Comparison of ENCODE assay signal across 26 cellular contexts in the genomic region with DNA sequence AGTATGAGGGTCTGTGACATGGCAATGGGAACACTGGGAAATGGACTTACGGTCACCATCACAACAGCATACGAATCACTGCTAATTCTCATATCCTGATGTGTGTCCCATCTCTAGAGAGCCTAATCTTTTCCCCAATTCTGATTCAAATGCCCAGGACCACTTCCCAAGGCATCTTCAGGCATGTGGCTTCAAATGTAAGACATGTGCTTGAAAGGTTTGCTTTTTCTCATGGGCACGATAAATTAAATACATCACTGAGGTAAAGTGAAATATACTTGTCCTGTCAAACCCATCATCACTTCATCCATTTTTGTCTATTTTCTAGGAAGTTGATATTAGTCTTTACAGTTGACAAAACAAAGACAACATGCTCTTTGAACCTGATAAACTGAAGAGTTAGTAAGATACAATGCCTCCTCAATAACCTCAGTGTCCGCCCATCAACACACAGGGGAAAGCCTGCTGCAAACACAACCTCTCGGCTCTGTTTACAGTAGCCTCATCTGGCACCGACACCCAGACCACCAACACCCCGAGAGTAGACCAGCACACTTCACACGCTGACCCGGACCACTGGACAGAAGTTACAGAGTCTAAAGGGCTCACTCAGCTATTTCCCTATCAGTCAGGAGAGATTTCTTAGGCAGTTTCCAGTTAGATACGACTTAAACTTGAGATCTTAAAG.
"Had no signal": no experiment of that assay in that cellular context is flagged by ENCODE, and none has a peak within 500 bp of the region (broad histone marks: within the 10 kb centered on the region; RNA-seq: fewer than 3 reads in every experiment).

No MANE protein-coding gene starts in this region.

- H3K27me3 ChIP-seq: ascending aorta, breast epithelium, cardiac muscle cell, dorsolateral prefrontal cortex had no signal

- ATAC-seq: activated naive CD4-positive, alpha-beta T cell treated with anti-CD3 and anti-CD28 coated beads, Interleukin-2, amount 50 U/mL, for 72 hours; activated T-cell treated with anti-CD3 and anti-CD28 coated beads, Interleukin-2, amount 50 U/mL, for 72 hours; esophagus mucosa had no signal

- H3K36me3 ChIP-seq: breast epithelium, cardiac muscle cell had no signal

- H3K9me3 ChIP-seq: ascending aorta, breast epithelium had no signal

- H3K4me1 ChIP-seq: ascending aorta, breast epithelium had no signal

- H3K27ac ChIP-seq: ascending aorta, breast epithelium, cardiac muscle cell, coronary artery, dorsolateral prefrontal cortex had no signal

- DNase-seq: activated CD4-positive, alpha-beta memory T cell treated with anti-CD3 and anti-CD28 coated beads, Interleukin-2, amount 10 ng/mL, durations not matched to agents 7 days and 5 days; activated CD4-positive, alpha-beta T cell treated with anti-CD3 and anti-CD28 coated beads for 1 hour; activated CD4-positive, alpha-beta T cell treated with anti-CD3 and anti-CD28 coated beads for 4 hours; activated CD4-positive, alpha-beta T cell treated with anti-CD3 and anti-CD28 coated beads, Interleukin-2, amount 10 ng/mL, durations not matched to agents 7 days and 5 days; activated CD4-positive, alpha-beta T cell treated with anti-CD3 and anti-CD28 coated beads, Interleukin-2, amount 50 U/mL, for 4 hours; activated CD8-positive, alpha-beta memory T cell treated with anti-CD3 and anti-CD28 coated beads, Interleukin-2, amount 50 U/mL, for 48 hours; activated gamma-delta T cell; activated naive CD4-positive, alpha-beta T cell; activated naive CD4-positive, alpha-beta T cell treated with anti-CD3 and anti-CD28 coated beads, Interleukin-2, amount 10 ng/mL, durations not matched to agents 7 days and 5 days; activated naive CD8-positive, alpha-beta T cell treated with anti-CD3 and anti-CD28 coated beads, Interleukin-2, amount 10 ng/mL, durations not matched to agents 7 days and 5 days; activated T-cell treated with anti-CD3 and anti-CD28 coated beads for 4 hours; activated T-cell treated with anti-CD3 and anti-CD28 coated beads, Interleukin-2, amount 50 U/mL, for 24 hours; activated T-cell treated with anti-CD3 and anti-CD28 coated beads, Interleukin-2, amount 50 U/mL, for 72 hours; central memory CD4-positive, alpha-beta T cell; cerebellar nuclear complex; dorsolateral prefrontal cortex; effector memory CD4-positive, alpha-beta T cell; endodermal cell; foreskin fibroblast; T-helper 2 cell had no signal

- H3K4me3 ChIP-seq: ascending aorta, breast epithelium, cardiac muscle cell, coronary artery, dorsolateral prefrontal cortex had no signal
